In genomic region chr5:111853748-111854147, GRCh38 we compare ENCODE assay signal across 9 cellular contexts.
DNase-seq lines count a peak whose midpoint lies in the region; ATAC-seq and TF ChIP-seq lines count a peak whose summit lies in the region.
"Had no signal": no experiment of that assay in that cellular context is flagged by ENCODE, and none has a peak within 500 bp of the region (broad histone marks: within the 10 kb centered on the region; RNA-seq: fewer than 3 reads in every experiment).

No MANE protein-coding gene starts in this region.

- TF ChIP-seq CTCF in osteocyte (IDR thresholded peaks at IDR 0.05), result no peak

- DNase-seq in activated naive CD8-positive, alpha-beta T cell treated with anti-CD3 and anti-CD28 coated beads, Interleukin-2, amount 50 U/mL, for 24 hours, result peak; percentile 2
- no peak for DNase-seq in activated naive CD8-positive, alpha-beta T cell treated with anti-CD3 and anti-CD28 coated beads for 36 hours
- peak; percentile 31 for DNase-seq in H4 (ENCODE audit: low spot score)
- peak; percentile 73 for DNase-seq in NAMALWA (ENCODE audit: low spot score)
- DNase-seq in osteocyte (ENCODE audit: extremely low spot score, unreplicated experiment), result no peak
- no peak for DNase-seq in stimulated activated CD4-positive, alpha-beta T cell treated with anti-CD3 and anti-CD28 coated beads, Interleukin-2, amount 100 ng/mL, for 24 hours
- no peak for DNase-seq in NCI-H82 treated with DMSO at 0.1 percent for 48 hours (lab: John Stamatoyannopoulos, UW; ENCODE audit: unreplicated experiment)
- DNase-seq in activated CD8-positive, alpha-beta memory T cell treated with anti-CD3 and anti-CD28 coated beads, Interleukin-2, amount 50 U/mL, for 4 hours, result no peak
- DNase-seq: left colon had no signal

- H3K36me3 Mint-ChIP-seq in activated naive CD8-positive, alpha-beta T cell treated with anti-CD3 and anti-CD28 coated beads, Interleukin-2, amount 50 U/mL, for 24 hours (ENCODE audit: low read depth), result no peaks in the 10 kb centered on the region
- no peaks in the 10 kb centered on the region for H3K36me3 Mint-ChIP-seq in activated naive CD8-positive, alpha-beta T cell treated with anti-CD3 and anti-CD28 coated beads for 36 hours
- H3K36me3 Mint-ChIP-seq in osteocyte (ENCODE audit: unreplicated experiment), result peaks cover 3% of the 10 kb centered on the region

- no peak overlapping the region for H3K27ac Mint-ChIP-seq in activated naive CD8-positive, alpha-beta T cell treated with anti-CD3 and anti-CD28 coated beads, Interleukin-2, amount 50 U/mL, for 24 hours
- no peak overlapping the region for H3K27ac Mint-ChIP-seq in activated naive CD8-positive, alpha-beta T cell treated with anti-CD3 and anti-CD28 coated beads for 36 hours
- peak overlapping the region; percentile 74 for H3K27ac Mint-ChIP-seq in osteocyte (ENCODE audit: unreplicated experiment)

- H3K27me3 Mint-ChIP-seq in activated naive CD8-positive, alpha-beta T cell treated with anti-CD3 and anti-CD28 coated beads, Interleukin-2, amount 50 U/mL, for 24 hours, result no peaks in the 10 kb centered on the region
- H3K27me3 Mint-ChIP-seq in activated naive CD8-positive, alpha-beta T cell treated with anti-CD3 and anti-CD28 coated beads for 36 hours, result peaks cover 5% of the 10 kb centered on the region
- H3K27me3 Mint-ChIP-seq in osteocyte (ENCODE audit: unreplicated experiment), result no peaks in the 10 kb centered on the region

- H3K4me1 Mint-ChIP-seq in activated naive CD8-positive, alpha-beta T cell treated with anti-CD3 and anti-CD28 coated beads, Interleukin-2, amount 50 U/mL, for 24 hours, result no peaks in the 10 kb centered on the region
- H3K4me1 Mint-ChIP-seq in activated naive CD8-positive, alpha-beta T cell treated with anti-CD3 and anti-CD28 coated beads for 36 hours, result peaks cover 4% of the 10 kb centered on the region
- peaks cover 34% of the 10 kb centered on the region for H3K4me1 Mint-ChIP-seq in osteocyte (ENCODE audit: unreplicated experiment)

- ATAC-seq in activated naive CD8-positive, alpha-beta T cell treated with anti-CD3 and anti-CD28 coated beads, Interleukin-2, amount 50 U/mL, for 24 hours, result no peak
- ATAC-seq: left colon had no signal

- no peaks in the 10 kb centered on the region for H3K9me3 Mint-ChIP-seq in activated naive CD8-positive, alpha-beta T cell treated with anti-CD3 and anti-CD28 coated beads, Interleukin-2, amount 50 U/mL, for 24 hours
- H3K9me3 Mint-ChIP-seq in activated naive CD8-positive, alpha-beta T cell treated with anti-CD3 and anti-CD28 coated beads for 36 hours, result no peaks in the 10 kb centered on the region
- H3K9me3 Mint-ChIP-seq in osteocyte (ENCODE audit: unreplicated experiment), result no peaks in the 10 kb centered on the region

- no peak overlapping the region for H3K4me3 Mint-ChIP-seq in activated naive CD8-positive, alpha-beta T cell treated with anti-CD3 and anti-CD28 coated beads, Interleukin-2, amount 50 U/mL, for 24 hours
- no peak overlapping the region for H3K4me3 Mint-ChIP-seq in activated naive CD8-positive, alpha-beta T cell treated with anti-CD3 and anti-CD28 coated beads for 36 hours
- H3K4me3 Mint-ChIP-seq in osteocyte (ENCODE audit: unreplicated experiment), result no peak overlapping the region

Comparison
In these comparisons a context has a peak if more than half of its experiments do, and no peak if none do; other contexts are left out.
1. DNase-seq: peak in activated naive CD8-positive, alpha-beta T cell treated with anti-CD3 and anti-CD28 coated beads, Interleukin-2, amount 50 U/mL, for 24 hours (single experiment), H4 (single experiment) and NAMALWA (single experiment); none in activated naive CD8-positive, alpha-beta T cell treated with anti-CD3 and anti-CD28 coated beads for 36 hours (single experiment), osteocyte (single experiment), stimulated activated CD4-positive, alpha-beta T cell treated with anti-CD3 and anti-CD28 coated beads, Interleukin-2, amount 100 ng/mL, for 24 hours (0 of 2), NCI-H82 treated with DMSO at 0.1 percent for 48 hours (single experiment) and activated CD8-positive, alpha-beta memory T cell treated with anti-CD3 and anti-CD28 coated beads, Interleukin-2, amount 50 U/mL, for 4 hours (single experiment).